Comparison of ENCODE assay signal across 31 cellular contexts in the genomic region with DNA sequence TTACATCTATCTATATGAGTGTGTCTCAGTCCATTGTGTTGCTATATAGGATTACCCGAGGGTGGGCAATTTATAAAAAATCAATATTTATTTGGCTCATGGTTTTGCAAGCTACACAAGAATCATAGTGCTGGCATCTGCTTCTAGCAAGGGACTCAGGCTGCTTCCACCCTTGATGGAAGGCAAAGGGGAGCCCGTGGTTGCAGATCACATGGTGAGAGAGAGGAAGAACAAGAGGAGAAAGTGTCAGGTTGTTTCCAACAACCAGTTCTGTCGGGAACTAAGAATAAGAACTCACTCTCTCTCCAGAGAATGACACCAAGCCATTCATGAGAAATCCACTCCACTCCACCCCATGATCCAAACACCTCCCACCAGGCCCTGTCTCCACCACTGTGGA.
"Had no signal": no experiment of that assay in that cellular context is flagged by ENCODE, and none has a peak within 500 bp of the region (broad histone marks: within the 10 kb centered on the region; RNA-seq: fewer than 3 reads in every experiment).

No MANE protein-coding gene starts in this region.

- H3K27ac ChIP-seq: coronary artery, esophagus muscularis mucosa, foreskin keratinocyte, gastroesophageal sphincter, heart left ventricle, hepatocyte, left lung, neural progenitor cell, parathyroid adenoma, prostate gland, right atrium auricular region, stomach, thyroid gland had no signal

- ATAC-seq: foreskin keratinocyte; gastroesophageal sphincter; heart left ventricle; left cardiac atrium; left lung; naive thymus-derived CD4-positive, alpha-beta T cell; sciatic nerve had no signal

- H3K27me3 ChIP-seq: esophagus muscularis mucosa, foreskin keratinocyte, gastroesophageal sphincter, heart left ventricle, hepatocyte, left lung, neural progenitor cell, right atrium auricular region, stomach, thyroid gland had no signal

- FAIRE-seq: endothelial cell of umbilical vein had no signal

- H3K9me3 Mint-ChIP-seq: nephron, neural progenitor cell had no signal

- H3K4me1 ChIP-seq: esophagus muscularis mucosa, foreskin keratinocyte, gastroesophageal sphincter, left lung, parathyroid adenoma, prostate gland, right atrium auricular region, stomach had no signal

- H2AFZ ChIP-seq: hepatocyte, neural progenitor cell had no signal

- H3K4me3 Mint-ChIP-seq: naive thymus-derived CD4-positive, alpha-beta T cell; nephron; neural progenitor cell had no signal

- H3K9me3 ChIP-seq: esophagus muscularis mucosa, gastroesophageal sphincter, prostate gland, right atrium auricular region, thyroid gland had no signal

- H3K36me3 Mint-ChIP-seq: naive thymus-derived CD4-positive, alpha-beta T cell; neural progenitor cell had no signal

- DNase-seq: dermis blood vessel endothelial cell; effector memory CD4-positive, alpha-beta T cell; foreskin keratinocyte; heart left ventricle; kidney; left cardiac atrium; left lung; mammary epithelial cell; mesendoderm; midbrain; naive thymus-derived CD4-positive, alpha-beta T cell; stimulated activated CD4-positive, alpha-beta T cell treated with anti-CD3 and anti-CD28 coated beads, Interleukin-12 subunit alpha, Interleukin-12 subunit beta, amount 100 ng/mL, for 4 hours; stimulated activated CD4-positive, alpha-beta T cell treated with anti-CD3 and anti-CD28 coated beads, Interleukin-1b, Interleukin-23, amount 100 ng/mL, for 48 hours; stimulated activated CD4-positive, alpha-beta T cell treated with anti-CD3 and anti-CD28 coated beads, Interleukin-4, amount 100 ng/mL, for 1 hour; stimulated activated CD8-positive, alpha-beta memory T cell treated with anti-CD3 and anti-CD28 coated beads, Interleukin-4, amount 100 ng/mL, for 48 hours; stimulated activated naive CD4-positive, alpha-beta T cell treated with Interleukin-2 at 50 U/mL for 16 hours; stomach; thyroid gland; trophoblast cell had no signal

- H3K36me3 ChIP-seq: esophagus muscularis mucosa, gastroesophageal sphincter, heart left ventricle, left lung, neural progenitor cell, prostate gland, right atrium auricular region, stomach, thyroid gland had no signal

- H3K79me2 ChIP-seq: hepatocyte, parathyroid adenoma had no signal

- H3K4me2 ChIP-seq: hepatocyte, neural progenitor cell, smooth muscle cell had no signal

- H3K4me3 ChIP-seq: coronary artery, esophagus muscularis mucosa, gastroesophageal sphincter, heart left ventricle, hepatocyte, left lung, neural progenitor cell, prostate gland, right atrium auricular region, smooth muscle cell, stomach, thyroid gland had no signal

- H3K9ac ChIP-seq: neural progenitor cell, parathyroid adenoma had no signal

- H3K4me1 Mint-ChIP-seq: nephron, neural progenitor cell had no signal

- H3K27ac Mint-ChIP-seq: naive thymus-derived CD4-positive, alpha-beta T cell; nephron; neural progenitor cell had no signal
